ENCODE assay signal across 12 cellular contexts in the genomic region with DNA sequence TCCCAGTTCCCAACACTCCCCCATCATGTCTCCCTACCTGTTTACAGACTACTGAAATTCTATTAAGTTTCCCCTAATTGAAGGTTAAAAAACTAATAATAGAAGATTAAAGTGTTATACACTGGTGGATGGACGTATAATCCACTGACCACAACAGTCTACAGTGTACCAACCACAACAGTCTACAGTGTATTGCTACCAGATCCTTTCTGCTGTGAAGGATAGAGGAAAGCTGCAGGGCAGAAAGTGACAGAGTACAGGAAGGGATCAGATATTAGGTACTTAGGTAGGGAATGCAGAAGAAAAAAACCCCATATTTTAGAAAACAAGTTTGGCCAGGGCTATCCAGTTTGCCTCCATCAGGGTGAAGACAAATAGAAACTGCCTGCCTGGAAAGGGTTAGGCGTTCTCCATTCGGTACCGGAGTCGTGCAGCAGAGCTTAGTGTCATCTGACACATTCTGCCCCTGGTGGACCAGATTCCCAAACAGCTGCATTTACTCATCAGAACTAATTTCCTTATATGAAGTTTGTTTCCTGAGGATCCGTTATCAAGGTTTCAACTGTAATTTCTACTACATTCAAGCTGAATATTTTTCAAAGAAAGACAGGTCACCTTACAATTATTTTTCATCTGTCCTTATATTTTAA. TPM values are rescaled to one million over a fixed set of nuclear protein-coding genes. Genes with fewer than 3 reads are reported as not detected.
DNase-seq lines count a peak whose midpoint lies in the region; ATAC-seq, FAIRE-seq and TF ChIP-seq lines count a peak whose summit lies in the region.
"Had no signal": no experiment of that assay in that cellular context is flagged by ENCODE, and none has a peak within 500 bp of the region (broad histone marks: within the 10 kb centered on the region; RNA-seq: fewer than 3 reads in every experiment).

No MANE protein-coding gene starts in this region.

- no peaks in the 10 kb centered on the region for H3K9me3 ChIP-seq in GM12878 (replicated peaks; ENCODE audit: control insufficient read depth, insufficient read depth, low read length)
- H3K9me3 ChIP-seq in heart right ventricle: no peaks in the 10 kb centered on the region
- no peaks in the 10 kb centered on the region for H3K9me3 ChIP-seq in psoas muscle

- RAD21 ChIA-PET in GM12878 (lab: Charles Lee; ENCODE audit: unreplicated experiment): no interaction called here

- H3K27me3 ChIP-seq in GM12878 (replicated peaks in 1 of 2; ENCODE audit: control insufficient read depth in 2 of 2, insufficient read depth in 2 of 2, low read length in 1 of 2) (no peaks in the 10 kb centered on the region), heart right ventricle (no peaks in the 10 kb centered on the region), psoas muscle (ENCODE audit: insufficient read depth in 3 of 3, low read length in 2 of 3) (no peaks in the 10 kb centered on the region)

- 72% methylated on average over 6 of the region's 6 CpGs for WGBS in GM12878 (ENCODE audit: insufficient coverage, insufficient replicate concordance, low lambda C conversion rate, missing lambda C conversion rate)
- 21 to 26% methylated on average over 6 of the region's 6 CpGs for WGBS in heart right ventricle, 2 donors
- 12 to 29% (median 27%) methylated on average over 6 of the region's 6 CpGs for WGBS in psoas muscle, 3 donors

- no peak for TF ChIP-seq RAD21 in GM12878 (IDR thresholded peaks at IDR 0.05; ENCODE audit: insufficient read depth, low read depth, low read length)

- no peaks in the 10 kb centered on the region; the same call in 1 of the 2 replicates for H3K79me2 ChIP-seq in GM12878 (ENCODE audit: control insufficient read depth, insufficient read depth, low read length)

- H3K4me3 ChIP-seq in GM12878 (no peak overlapping the region), heart right ventricle (peak overlapping the region in 1 of 10 donors; percentile 7), psoas muscle (no peak overlapping the region)
- H3K4me3 ChIP-seq: lung had no signal

- intact Hi-C loops in GM12878 (cut with micrococcal nuclease; ENCODE audit: unreplicated experiment): no loop called here
- intact Hi-C loops in heart right ventricle (cut with DNase I): no loop called here
- intact Hi-C loops in psoas muscle (cut with DNase I): no loop called here

- no peak overlapping the region for H3K27ac ChIP-seq in GM12878 (ENCODE audit: control insufficient read depth, insufficient read depth)
- peak overlapping the region in 3 of 10 donors; percentile 7 to 32 (median 29) for H3K27ac ChIP-seq in heart right ventricle
- no peak overlapping the region for H3K27ac ChIP-seq in psoas muscle

- no peak for TF ChIP-seq EP300 in GM12878 (IDR thresholded peaks at IDR 0.05; ENCODE audit: borderline replicate concordance in 1 of 2, control insufficient read depth in 1 of 2, low read depth in 2 of 2, low read length in 2 of 2)

- no peaks in the 10 kb centered on the region for H4K20me1 ChIP-seq in GM12878 (ENCODE audit: control insufficient read depth, insufficient read depth)

- peak; percentile 47 for DNase-seq in EH (ENCODE audit: low read depth)
- DNase-seq in GM12878 (ENCODE audit: low read depth, low spot score): no peak
- DNase-seq in heart right ventricle: peak in 1 of 2 donors; percentile 42
- DNase-seq in psoas muscle: no peak
- no peak for DNase-seq in NCI-H187 (lab: John Stamatoyannopoulos, UW)
- DNase-seq in NCI-H526 (lab: John Stamatoyannopoulos, UW): no peak
- DNase-seq: activated effector memory CD4-positive, alpha-beta T cell treated with anti-CD3 and anti-CD28 coated beads, Interleukin-2, amount 50 U/mL, for 16 hours; effector CD8-positive, alpha-beta T cell; NCI-H2029 treated with DMSO at 0.1 percent for 48 hours had no signal

- SMC1A ChIA-PET in GM12878 (lab: Charles Lee; ENCODE audit: uncharacterized antibody, unreplicated experiment): interaction anchor here (0.7 to 1.4 kb wide), 2 partner anchors 10 to 52 kb away, joined by 3 to 4 read pairs; no protein-coding TSS in a partner anchor

- no TSS peak for BruUV-seq in GM12878 (replicated peaks; lab: Mats Ljungman, UMichigan)

- in situ Hi-C loops in GM12878 (cut with MboI): no loop called here

- TF ChIP-seq POLR2A in GM12878 (IDR thresholded peaks at IDR 0.05; ENCODE audit: low read depth, low read length): no peak

- ATAC-seq in GM12878 (no peak), heart right ventricle (peak; percentile 68 to 89 (median 79)), psoas muscle (peak in 3 of 4 donors; percentile 47 to 79 (median 63)), HG02642 (IDR thresholded peaks at IDR 0.05; ENCODE audit: poor library complexity, unreplicated experiment) (no peak), HG02840 (IDR thresholded peaks at IDR 0.05; ENCODE audit: low FRiP score, unreplicated experiment) (no peak)

- TF ChIP-seq CTCF in GM12878 (IDR thresholded peaks at IDR 0.05 in 2 of 3, conservative IDR thresholded peaks at IDR 0.05 in 1 of 3; ENCODE audit: control insufficient read depth in 2 of 3, extremely low read depth in 1 of 3, insufficient read depth in 1 of 3, low read depth in 3 of 3, low read length in 3 of 3): no peak
- peak in 5 of 9 donors; percentile 17 to 54 (median 45) for TF ChIP-seq CTCF in heart right ventricle (IDR thresholded peaks at IDR 0.05)
- TF ChIP-seq CTCF in psoas muscle (IDR thresholded peaks at IDR 0.05): no peak

- CTCF ChIA-PET in GM12878 (lab: Yijun Ruan, JAX): no interaction called here

- no peaks in the 10 kb centered on the region for H3K4me1 ChIP-seq in GM12878 (ENCODE audit: control insufficient read depth, insufficient read depth, low read length)
- H3K4me1 ChIP-seq in heart right ventricle: peaks cover 0 to 60% (median 43%) of the 10 kb centered on the region in 9 donors
- no peaks in the 10 kb centered on the region for H3K4me1 ChIP-seq in psoas muscle

- H3K9ac ChIP-seq in GM12878 (ENCODE audit: control insufficient read depth, insufficient read depth, low read length): no peak overlapping the region

- H2AFZ ChIP-seq in GM12878 (ENCODE audit: control insufficient read depth, low read depth, low read length): no peak overlapping the region

- POLR2A ChIA-PET in GM12878 (lab: Charles Lee): interaction anchor here (0.9 kb wide), 1 partner anchor 11 kb away, joined by 3 read pairs; no protein-coding TSS in a partner anchor

- H3K36me3 ChIP-seq in GM12878 (ENCODE audit: control insufficient read depth in 2 of 2, insufficient read depth in 2 of 2, low read length in 1 of 2) (no peaks in the 10 kb centered on the region), heart right ventricle (peaks cover 0 to 60% (median 7%) of the 10 kb centered on the region in 9 donors), psoas muscle (ENCODE audit: insufficient read depth in 1 of 2, low read depth in 1 of 2) (no peaks in the 10 kb centered on the region)

- no peak overlapping the region for H3K4me2 ChIP-seq in GM12878 (ENCODE audit: control insufficient read depth, insufficient read depth)

- FAIRE-seq in GM12878 (lab: Jason Lieb, UNC): peak; percentile 41

TF ChIP-seq in GM12878, 131 proteins besides CTCF, POLR2A, EP300 and RAD21 (continues in another document):
- TF ChIP-seq, protein P1, sequence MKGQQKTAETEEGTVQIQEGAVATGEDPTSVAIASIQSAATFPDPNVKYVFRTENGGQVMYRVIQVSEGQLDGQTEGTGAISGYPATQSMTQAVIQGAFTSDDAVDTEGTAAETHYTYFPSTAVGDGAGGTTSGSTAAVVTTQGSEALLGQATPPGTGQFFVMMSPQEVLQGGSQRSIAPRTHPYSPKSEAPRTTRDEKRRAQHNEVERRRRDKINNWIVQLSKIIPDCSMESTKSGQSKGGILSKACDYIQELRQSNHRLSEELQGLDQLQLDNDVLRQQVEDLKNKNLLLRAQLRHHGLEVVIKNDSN (IDR thresholded peaks at IDR 0.05; ENCODE audit: borderline replicate concordance, extremely low read length, insufficient read depth, low read depth, low read length): no peak

RNA-seq across cellular contexts. Expression of a gene that starts 49.9 kb away (rescaled TPM):
- total RNA-seq in GM12878 (2013; cell fraction: nucleolus; rRNA removed): 51.2 and 57.3 TPM in 2 replicates
- total RNA-seq in GM12878 (2014; rRNA removed) (8.1 and 10.8 TPM in 2 replicates), GM12878 (2014; rRNA removed; fragmentation: Illumina TruSeq; extraction: Trizol) (7.6 and 8.1 TPM in 2 replicates), GM12878 (2021) (20.6 and 24.8 TPM in 2 replicates), heart right ventricle (10 to 100 TPM; 21.8 to 51.8 (median 30.8) TPM), psoas muscle (10 to 100 TPM in 2 of 4 donors, 1 to 10 TPM in 2; 5.4 to 13.5 (median 11.1) TPM)
- polyA plus RNA-seq in GM12878 (2011; ENCODE audit: low read depth): 6.5 TPM
- polyA plus RNA-seq in GM12878 (2011; rRNA removed) (4.7 and 6.4 TPM in 2 replicates), GM12878 (2014; fragmentation: Illumina TruSeq; extraction: Trizol) (13.3 and 20.5 TPM in 2 replicates), GM12878 (2014; fragmentation: Nextera tagmentation; extraction: Ambion mirVana) (1 to 10 TPM; 2.4 to 3.3 TPM), GM12878 (2014; rRNA removed) (9.4 and 10.7 TPM in 2 replicates), GM12878 (2016; fragmentation: Nextera tagmentation; extraction: Ambion mirVana) (10 to 100 TPM in 1 of 2 experiments, 1 to 10 TPM in 1; 5.6 to 10.2 TPM), heart right ventricle (1 to 10 TPM; 5.0 to 5.6 TPM), psoas muscle (1 to 10 TPM; 1.1 to 2.7 (median 2.4) TPM)
- polyA plus RNA-seq in GM12878 (2011; cell fraction: cytosol; rRNA removed): 5.4 and 5.7 TPM in 2 replicates
- 11.2 and 11.5 TPM in 2 replicates for polyA plus RNA-seq in GM12878 (2011; cell fraction: nucleus; rRNA removed)
- 6.8 and 7.9 TPM in 2 replicates for polyA plus RNA-seq in GM12878 (2012)
- polyA minus RNA-seq in GM12878 (2011; rRNA and poly(A)+ RNA removed): 8.9 and 12.7 TPM in 2 replicates
- 1.7 and 3.4 TPM in 2 replicates for polyA minus RNA-seq in GM12878 (2011; cell fraction: cytosol; rRNA and poly(A)+ RNA removed)
- 7.1 and 10.4 TPM in 2 replicates for polyA minus RNA-seq in GM12878 (2011; cell fraction: nucleus; rRNA and poly(A)+ RNA removed)

Comparison
In these comparisons a context has a peak if more than half of its experiments do, and no peak if none do; other contexts are left out.
1. ATAC-seq: peak in heart right ventricle (8 of 8) and psoas muscle (3 of 4); none in GM12878 (single experiment), HG02642 (single experiment) and HG02840 (single experiment).
2. CTCF ChIP-seq: peak in heart right ventricle (5 of 9); none in GM12878 (0 of 3) and psoas muscle (single experiment).